Comparison of ENCODE assay signal across 17 cellular contexts in the genomic region with DNA sequence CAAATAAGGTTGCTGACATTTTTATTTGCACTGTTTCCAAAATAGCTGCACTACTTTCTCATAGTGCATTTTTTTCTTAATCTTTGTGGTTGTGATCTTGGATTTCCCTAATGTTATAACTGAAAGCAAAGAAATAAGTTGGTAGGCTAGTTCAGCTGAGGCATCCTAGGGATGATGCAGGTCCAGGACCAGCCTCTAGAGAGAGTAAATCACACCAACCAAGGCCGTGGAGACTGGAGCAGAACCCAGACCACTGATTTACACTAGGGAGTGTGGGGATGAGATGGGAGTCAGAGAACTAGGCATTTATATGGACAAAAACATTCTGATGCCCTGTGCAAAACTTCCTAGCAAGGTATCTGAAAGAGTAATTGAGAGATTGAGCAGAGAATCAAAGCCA.
"Had no signal": no experiment of that assay in that cellular context is flagged by ENCODE, and none has a peak within 500 bp of the region (broad histone marks: within the 10 kb centered on the region; RNA-seq: fewer than 3 reads in every experiment).

No MANE protein-coding gene starts in this region.

- H3K4me1 ChIP-seq: colonic mucosa, heart right ventricle, testis, tibial nerve had no signal

- H3K36me3 ChIP-seq: colonic mucosa, heart right ventricle, tibial nerve had no signal

- H3K27ac ChIP-seq: colonic mucosa, heart right ventricle, skin epidermis, testis, tibial nerve had no signal

- DNase-seq: colonic mucosa; dermis blood vessel endothelial cell; heart right ventricle; hypothalamus; islet precursor cell; mammary epithelial cell; naive thymus-derived CD8-positive, alpha-beta T cell; posterior cingulate gyrus; stimulated activated CD4-positive, alpha-beta T cell treated with anti-CD3 and anti-CD28 coated beads, Interleukin-2, amount 100 ng/mL, for 24 hours; stimulated activated CD4-positive, alpha-beta T cell treated with anti-CD3 and anti-CD28 coated beads, Interleukin-4, amount 100 ng/mL, for 4 hours; stimulated activated naive B cell treated with anti-CD40 and anti-IgM and Interleukin-4, amounts not matched to agents 10 μg/mL and 1 μg/mL and 100 μg/mL, for 72 hours; stimulated activated naive CD8-positive, alpha-beta T cell treated with anti-CD3 and anti-CD28 coated beads, Interleukin-15, amount 100 ng/mL, for 72 hours; testis had no signal

- H3K4me3 ChIP-seq: colonic mucosa, heart right ventricle, skin epidermis, testis, tibial nerve had no signal

- ATAC-seq: heart right ventricle; left lobe of liver; naive thymus-derived CD8-positive, alpha-beta T cell; sciatic nerve; stimulated activated naive B cell treated with anti-CD40 and anti-IgM and Interleukin-4, amounts not matched to agents 10 μg/mL and 1 μg/mL and 100 μg/mL, for 72 hours; stimulated activated naive CD8-positive, alpha-beta T cell treated with anti-CD3 and anti-CD28 coated beads, Interleukin-15, amount 100 ng/mL, for 72 hours had no signal

- H3K9me3 ChIP-seq: colonic mucosa, testis, tibial nerve had no signal

- H3K27me3 ChIP-seq: colonic mucosa, testis, tibial nerve had no signal
